8 cellular contexts compared by ENCODE assay signal in genomic region chr7:1159933-1160664, GRCh38. TPM values are rescaled to one million over a fixed set of nuclear protein-coding genes. Genes with fewer than 3 reads are reported as not detected.
DNase-seq lines count a peak whose midpoint lies in the region; ATAC-seq, FAIRE-seq and TF ChIP-seq lines count a peak whose summit lies in the region.

A gene with protein sequence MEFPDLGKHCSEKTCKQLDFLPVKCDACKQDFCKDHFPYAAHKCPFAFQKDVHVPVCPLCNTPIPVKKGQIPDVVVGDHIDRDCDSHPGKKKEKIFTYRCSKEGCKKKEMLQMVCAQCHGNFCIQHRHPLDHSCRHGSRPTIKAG (minus strand): TSS chr7:1160196. CDS start chr7:1158212, 1,984 bp downstream.

- H3K79me2 ChIP-seq in Loucy (ENCODE audit: insufficient read depth, low read length): peaks cover 51% of the 10 kb centered on the region

- peak within 1 kb of the TSS; percentile 42 for H3K27ac ChIP-seq in RWPE2 (ENCODE audit: poor library complexity, severe bottlenecking)

- peak within 1 kb of the TSS; percentile 98 for H3K9ac ChIP-seq in Loucy (ENCODE audit: low read depth, low read length, poor library complexity, severe bottlenecking)

- H3K4me1 Mint-ChIP-seq in activated T-helper 2 cell treated with anti-CD3 and anti-CD28 coated beads, Interferon-gamma antibody, Interleukin-2, Interleukin-4, amounts not matched to agents 10 μg/mL and 5 μg/mL and 100 μg/mL, durations not matched to agents 14 hours and 24 hours and 36 hours (ENCODE audit: low read depth): peaks cover 16% of the 10 kb centered on the region
- H3K4me1 Mint-ChIP-seq in natural killer cell: peaks cover 23% of the 10 kb centered on the region in 2 donors

- FAIRE-seq in H54 (lab: Jason Lieb, UNC): no peak

- H3K9me2 ChIP-seq in Loucy (replicated peaks; ENCODE audit: low read depth, low read length): no peaks in the 10 kb centered on the region

- DNase-seq in ELF-1 (ENCODE audit: low read depth, low spot score) (peak; percentile 99), H54 (ENCODE audit: insufficient read length, low spot score) (peak; percentile 100), RWPE2 (ENCODE audit: low spot score) (peak; percentile 98), fibroblast of mammary gland (ENCODE audit: low read depth) (peak; percentile 94), natural killer cell (peak; percentile 99)
- peak; percentile 99 for DNase-seq in activated T-helper 2 cell treated with anti-CD3 and anti-CD28 coated beads, Interferon-gamma antibody, Interleukin-2, Interleukin-4, amounts not matched to agents 10 μg/mL and 5 μg/mL and 100 μg/mL, durations not matched to agents 14 hours and 24 hours and 36 hours (ENCODE audit: low spot score)
- peak; percentile 95 to 98 (median 96) for DNase-seq in stimulated activated naive CD4-positive, alpha-beta T cell (lab: John Stamatoyannopoulos, UW)

- H3K27ac Mint-ChIP-seq in activated T-helper 2 cell treated with anti-CD3 and anti-CD28 coated beads, Interferon-gamma antibody, Interleukin-2, Interleukin-4, amounts not matched to agents 10 μg/mL and 5 μg/mL and 100 μg/mL, durations not matched to agents 14 hours and 24 hours and 36 hours: peak within 1 kb of the TSS; percentile 78
- H3K27ac Mint-ChIP-seq in natural killer cell: peak within 1 kb of the TSS; percentile 85 to 89

- no peaks in the 10 kb centered on the region for H3K27me3 Mint-ChIP-seq in activated T-helper 2 cell treated with anti-CD3 and anti-CD28 coated beads, Interferon-gamma antibody, Interleukin-2, Interleukin-4, amounts not matched to agents 10 μg/mL and 5 μg/mL and 100 μg/mL, durations not matched to agents 14 hours and 24 hours and 36 hours (ENCODE audit: low read depth)
- no peaks in the 10 kb centered on the region for H3K27me3 Mint-ChIP-seq in natural killer cell (ENCODE audit: low read depth in 2 of 2)

- H3K4me3 ChIP-seq in Loucy (ENCODE audit: low read length, poor library complexity, severe bottlenecking) (peak within 1 kb of the TSS; percentile 98), RWPE2 (ENCODE audit: severe bottlenecking) (peak within 1 kb of the TSS; percentile 85), fibroblast of mammary gland (ENCODE audit: control insufficient read depth, low read depth, low read length) (peak within 1 kb of the TSS; percentile 96)

- H3F3A ChIP-seq in Loucy (ENCODE audit: low read depth): no peaks in the 10 kb centered on the region

- peak within 1 kb of the TSS; percentile 96 for H3K4me2 ChIP-seq in Loucy (ENCODE audit: low read depth, low read length, poor library complexity, severe bottlenecking)

- H3K9me3 Mint-ChIP-seq in activated T-helper 2 cell treated with anti-CD3 and anti-CD28 coated beads, Interferon-gamma antibody, Interleukin-2, Interleukin-4, amounts not matched to agents 10 μg/mL and 5 μg/mL and 100 μg/mL, durations not matched to agents 14 hours and 24 hours and 36 hours: no peaks in the 10 kb centered on the region
- no peaks in the 10 kb centered on the region for H3K9me3 Mint-ChIP-seq in natural killer cell

- H3K36me3 ChIP-seq in Loucy (ENCODE audit: insufficient read depth, low read length): peaks cover 11% of the 10 kb centered on the region; the same call in 1 of the 2 replicates
- H3K36me3 ChIP-seq in RWPE2 (ENCODE audit: low read depth): peaks cover 28% of the 10 kb centered on the region

- peak; percentile 86 for TF ChIP-seq POLR2A in H54 (IDR thresholded peaks at IDR 0.05; ENCODE audit: low read depth, low read length)

- peak; percentile 92 for ATAC-seq in RWPE2 (ENCODE audit: low read depth)
- ATAC-seq in natural killer cell: peak; percentile 96 to 99 (median 96)

- peaks cover 31% of the 10 kb centered on the region for H3K36me3 Mint-ChIP-seq in activated T-helper 2 cell treated with anti-CD3 and anti-CD28 coated beads, Interferon-gamma antibody, Interleukin-2, Interleukin-4, amounts not matched to agents 10 μg/mL and 5 μg/mL and 100 μg/mL, durations not matched to agents 14 hours and 24 hours and 36 hours (ENCODE audit: low read depth)
- H3K36me3 Mint-ChIP-seq in natural killer cell: no peaks in the 10 kb centered on the region

- peak within 1 kb of the TSS; percentile 74 for H2AFZ ChIP-seq in Loucy (ENCODE audit: low read length)

- no peak for TF ChIP-seq CTCF in Loucy (conservative IDR thresholded peaks at IDR 0.05; ENCODE audit: low read length)
- no peak for TF ChIP-seq CTCF in RWPE2 (IDR thresholded peaks at IDR 0.05; ENCODE audit: poor library complexity, severe bottlenecking)
- no peak for TF ChIP-seq CTCF in fibroblast of mammary gland (conservative IDR thresholded peaks at IDR 0.05; ENCODE audit: control insufficient read depth, insufficient read depth, low read depth, low read length)
- TF ChIP-seq CTCF in natural killer cell (IDR thresholded peaks at IDR 0.05): no peak

- H4K20me1 ChIP-seq in Loucy (ENCODE audit: insufficient read depth, low read length, poor library complexity, severe bottlenecking): peaks cover 10% of the 10 kb centered on the region

- intact Hi-C loops in activated T-helper 2 cell treated with anti-CD3 and anti-CD28 coated beads, Interferon-gamma antibody, Interleukin-2, Interleukin-4, amounts not matched to agents 10 μg/mL and 5 μg/mL and 100 μg/mL, durations not matched to agents 14 hours and 24 hours and 36 hours (cut with micrococcal nuclease): loop anchor here (1.0 to 2.0 kb wide), 3 partner anchors 9 to 22 kb away; a partner anchor contains a TSS
- intact Hi-C loops in natural killer cell (cut with micrococcal nuclease): loop anchor here (1.0 kb wide), 1 partner anchor 9 kb away; no protein-coding TSS in a partner anchor

- H3K27me3 ChIP-seq in Loucy (ENCODE audit: insufficient read depth, low read length, poor library complexity, severe bottlenecking) (no peaks in the 10 kb centered on the region), RWPE2 (ENCODE audit: insufficient read depth, poor library complexity, severe bottlenecking) (no peaks in the 10 kb centered on the region)

- H3K4me1 ChIP-seq in Loucy (ENCODE audit: insufficient read depth, low read length, poor library complexity, severe bottlenecking) (peaks cover 22% of the 10 kb centered on the region), RWPE2 (ENCODE audit: insufficient read depth, poor library complexity, severe bottlenecking) (peaks cover 5% of the 10 kb centered on the region)

- peak within 1 kb of the TSS; percentile 91 for H3K4me3 Mint-ChIP-seq in activated T-helper 2 cell treated with anti-CD3 and anti-CD28 coated beads, Interferon-gamma antibody, Interleukin-2, Interleukin-4, amounts not matched to agents 10 μg/mL and 5 μg/mL and 100 μg/mL, durations not matched to agents 14 hours and 24 hours and 36 hours (ENCODE audit: low read depth)
- H3K4me3 Mint-ChIP-seq in natural killer cell: peak within 1 kb of the TSS; percentile 88

- H3K9me3 ChIP-seq in Loucy (ENCODE audit: insufficient read depth, low read depth, low read length) (no peaks in the 10 kb centered on the region), RWPE2 (ENCODE audit: severe bottlenecking) (no peaks in the 10 kb centered on the region)

RNA-seq across cellular contexts. Expression of the gene that starts here (rescaled TPM):
- 20.5 and 21.9 TPM in 2 replicates for total RNA-seq in activated T-helper 2 cell treated with anti-CD3 and anti-CD28 coated beads, Interferon-gamma antibody, Interleukin-2, Interleukin-4, amounts not matched to agents 10 μg/mL and 5 μg/mL and 100 μg/mL, durations not matched to agents 14 hours and 24 hours and 36 hours
- total RNA-seq in natural killer cell: 100 to 1,000 TPM in 2 of 3 donors, 10 to 100 TPM in 1; 99.1 to 122 (median 106) TPM

Comparison
In these comparisons a context has a peak if more than half of its experiments do, and no peak if none do; other contexts are left out.
1. Peak in every context shown above with its lines: DNase-seq, ATAC-seq, H3K4me3 ChIP-seq and H3K27ac ChIP-seq.